Comparison of ENCODE assay signal across 1 cellular context in genomic region chr7:2978403-2978802, GRCh38.
TF ChIP-seq lines count a peak whose summit lies in the region.

No MANE protein-coding gene starts in this region.

TF ChIP-seq in HepG2, 621 proteins besides CTCF, POLR2A, EP300 and RAD21 (continued from another document):
- TF ChIP-seq, protein P1, sequence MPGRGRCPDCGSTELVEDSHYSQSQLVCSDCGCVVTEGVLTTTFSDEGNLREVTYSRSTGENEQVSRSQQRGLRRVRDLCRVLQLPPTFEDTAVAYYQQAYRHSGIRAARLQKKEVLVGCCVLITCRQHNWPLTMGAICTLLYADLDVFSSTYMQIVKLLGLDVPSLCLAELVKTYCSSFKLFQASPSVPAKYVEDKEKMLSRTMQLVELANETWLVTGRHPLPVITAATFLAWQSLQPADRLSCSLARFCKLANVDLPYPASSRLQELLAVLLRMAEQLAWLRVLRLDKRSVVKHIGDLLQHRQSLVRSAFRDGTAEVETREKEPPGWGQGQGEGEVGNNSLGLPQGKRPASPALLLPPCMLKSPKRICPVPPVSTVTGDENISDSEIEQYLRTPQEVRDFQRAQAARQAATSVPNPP (CRISPR knock-in tag; IDR thresholded peaks at IDR 0.05), result no peak
- no peak for TF ChIP-seq ZNF775 (CRISPR knock-in tag; IDR thresholded peaks at IDR 0.05; ENCODE audit: borderline replicate concordance)
